ENCODE assay signal across 19 cellular contexts in the genomic region with DNA sequence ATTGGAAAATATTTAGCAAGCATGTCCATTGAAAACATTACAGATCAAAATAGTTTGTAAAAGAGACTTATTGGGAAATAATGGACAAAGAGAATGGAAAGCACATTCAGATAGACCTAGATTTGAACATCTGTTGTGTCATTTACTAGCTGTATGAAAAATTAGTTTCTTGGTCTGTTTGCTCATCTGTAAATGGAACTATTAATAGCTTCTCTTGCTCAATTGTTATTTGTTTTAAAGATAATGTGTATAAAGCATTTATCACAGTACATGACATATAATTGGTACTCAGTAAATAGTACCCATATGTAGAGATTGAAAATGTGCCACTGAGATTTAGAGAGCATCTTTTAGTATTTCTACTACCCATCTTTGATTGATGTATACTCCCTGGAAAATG.
"Had no signal": no experiment of that assay in that cellular context is flagged by ENCODE, and none has a peak within 500 bp of the region (broad histone marks: within the 10 kb centered on the region; RNA-seq: fewer than 3 reads in every experiment).

No MANE protein-coding gene starts in this region.

- H3K4me1 Mint-ChIP-seq: nephron progenitor cell; stimulated activated naive B cell treated with anti-CD40 and anti-IgM and Interleukin-4, amounts not matched to agents 10 μg/mL and 1 μg/mL and 100 μg/mL, for 72 hours had no signal

- DNase-seq: activated CD4-positive, alpha-beta T cell treated with anti-CD3 and anti-CD28 coated beads for 4 hours; activated naive CD4-positive, alpha-beta T cell treated with anti-CD3 and anti-CD28 coated beads for 36 hours; activated T-cell treated with anti-CD3 and anti-CD28 coated beads, Interleukin-2, amount 50 U/mL, for 72 hours; foreskin melanocyte; head of caudate nucleus; left ventricle myocardium superior; mesenchymal stem cell; nephron progenitor cell; psoas muscle; right lobe of liver; spleen; stimulated activated CD4-positive, alpha-beta T cell treated with anti-CD3 and anti-CD28 coated beads, Interleukin-1b, Interleukin-23, amount 100 ng/mL, for 48 hours; stimulated activated naive B cell treated with anti-CD40 and anti-IgM and Interleukin-4, amounts not matched to agents 10 μg/mL and 1 μg/mL and 100 μg/mL, for 72 hours; substantia nigra; T1000; transverse colon; WERI-Rb-1 had no signal

- ATAC-seq: esophagus mucosa; left ventricle myocardium superior; psoas muscle; right lobe of liver; stimulated activated naive B cell treated with anti-CD40 and anti-IgM and Interleukin-4, amounts not matched to agents 10 μg/mL and 1 μg/mL and 100 μg/mL, for 72 hours had no signal

- H3K27me3 Mint-ChIP-seq: stimulated activated naive B cell treated with anti-CD40 and anti-IgM and Interleukin-4, amounts not matched to agents 10 μg/mL and 1 μg/mL and 100 μg/mL, for 72 hours had no signal

- H3K4me3 Mint-ChIP-seq: activated naive CD4-positive, alpha-beta T cell treated with anti-CD3 and anti-CD28 coated beads for 36 hours; nephron progenitor cell; stimulated activated naive B cell treated with anti-CD40 and anti-IgM and Interleukin-4, amounts not matched to agents 10 μg/mL and 1 μg/mL and 100 μg/mL, for 72 hours had no signal

- H3K27ac ChIP-seq: breast epithelium, psoas muscle, right lobe of liver, transverse colon, WERI-Rb-1 had no signal

- H3K27ac Mint-ChIP-seq: activated naive CD4-positive, alpha-beta T cell treated with anti-CD3 and anti-CD28 coated beads for 36 hours; nephron progenitor cell; stimulated activated naive B cell treated with anti-CD40 and anti-IgM and Interleukin-4, amounts not matched to agents 10 μg/mL and 1 μg/mL and 100 μg/mL, for 72 hours had no signal
